In the genomic region with DNA sequence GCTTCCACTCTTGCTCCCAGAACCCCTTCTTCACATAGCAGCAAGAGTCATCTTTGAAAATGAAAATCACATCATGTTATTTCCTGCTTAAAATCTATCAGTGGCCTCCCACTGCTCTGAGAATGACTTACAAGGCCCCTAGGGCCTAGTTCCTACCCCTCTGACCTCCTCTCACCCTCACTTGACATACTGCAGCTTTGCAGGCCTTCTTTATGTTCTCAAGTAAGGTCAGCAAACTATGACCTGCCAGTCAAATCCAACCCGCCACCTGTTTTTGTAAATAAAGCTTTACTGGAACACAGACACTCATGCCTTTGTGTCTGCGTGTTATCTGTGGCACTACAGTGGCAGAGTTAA, we compare ENCODE assay signal across 13 cellular contexts.
A peak's percentile ranks its signal among the peaks of the same experiment; 100 is the strongest.
DNase-seq lines count a peak whose midpoint lies in the region; ATAC-seq and TF ChIP-seq lines count a peak whose summit lies in the region.
"Had no signal": no experiment of that assay in that cellular context is flagged by ENCODE, and none has a peak within 500 bp of the region (broad histone marks: within the 10 kb centered on the region; RNA-seq: fewer than 3 reads in every experiment).

No MANE protein-coding gene starts in this region.

- ATAC-seq in GM18870 (IDR thresholded peaks at IDR 0.05; ENCODE audit: unreplicated experiment) (peak; percentile 27), HG02870 (IDR thresholded peaks at IDR 0.05; ENCODE audit: unreplicated experiment) (peak; percentile 32), HG03439 (IDR thresholded peaks at IDR 0.05; ENCODE audit: unreplicated experiment) (no peak)
- ATAC-seq: Panc1 had no signal

- no peak overlapping the region for H3K4me3 ChIP-seq in CD8-positive, alpha-beta memory T cell (ENCODE audit: low read length)
- H3K4me3 ChIP-seq: breast epithelium, transverse colon had no signal

- no peaks in the 10 kb centered on the region for H3K9me3 ChIP-seq in CD8-positive, alpha-beta memory T cell (ENCODE audit: low read length)
- H3K9me3 ChIP-seq: breast epithelium, transverse colon had no signal

- peaks cover 4 to 43% (median 7%) of the 10 kb centered on the region in 3 donors for H3K36me3 Mint-ChIP-seq in CD8-positive, alpha-beta memory T cell
- H3K36me3 Mint-ChIP-seq in activated T-helper 2 cell treated with anti-CD3 and anti-CD28 coated beads, Interferon-gamma antibody, Interleukin-2, Interleukin-4, amounts not matched to agents 10 μg/mL and 5 μg/mL and 100 μg/mL, durations not matched to agents 14 hours and 24 hours and 36 hours (ENCODE audit: low read depth), result peaks cover 22% of the 10 kb centered on the region
- H3K36me3 Mint-ChIP-seq in progenitor cell of endocrine pancreas (ENCODE audit: insufficient read depth), result no peaks in the 10 kb centered on the region
- H3K36me3 Mint-ChIP-seq: mesothelial cell of epicardium had no signal

- intact Hi-C loops in activated T-helper 2 cell treated with anti-CD3 and anti-CD28 coated beads, Interferon-gamma antibody, Interleukin-2, Interleukin-4, amounts not matched to agents 10 μg/mL and 5 μg/mL and 100 μg/mL, durations not matched to agents 14 hours and 24 hours and 36 hours (cut with micrococcal nuclease), result loop anchor here (1.0 to 5.0 kb wide), 3 partner anchors 20 to 95 kb away; no protein-coding TSS in a partner anchor

- POLR2A ChIA-PET in CD8-positive, alpha-beta memory T cell (lab: Charles Lee), result no interaction called here

- TF ChIP-seq CTCF in progenitor cell of endocrine pancreas (IDR thresholded peaks at IDR 0.05; ENCODE audit: unreplicated experiment), result no peak

- no peak for DNase-seq in CD8-positive, alpha-beta memory T cell
- no peak for DNase-seq in activated T-helper 2 cell treated with anti-CD3 and anti-CD28 coated beads, Interferon-gamma antibody, Interleukin-2, Interleukin-4, amounts not matched to agents 10 μg/mL and 5 μg/mL and 100 μg/mL, durations not matched to agents 14 hours and 24 hours and 36 hours (ENCODE audit: low spot score)
- DNase-seq in progenitor cell of endocrine pancreas (ENCODE audit: low spot score, unreplicated experiment) (no peak), CD1c-positive myeloid dendritic cell (ENCODE audit: extremely low spot score) (no peak)
- no peak for DNase-seq in stimulated activated CD4-positive, alpha-beta T cell treated with anti-CD3 and anti-CD28 coated beads, Interleukin-15, amount 100 ng/mL, for 24 hours
- DNase-seq: NCI-H2171, transverse colon had no signal

- H3K9me3 Mint-ChIP-seq in CD8-positive, alpha-beta memory T cell, result no peaks in the 10 kb centered on the region
- no peaks in the 10 kb centered on the region for H3K9me3 Mint-ChIP-seq in activated T-helper 2 cell treated with anti-CD3 and anti-CD28 coated beads, Interferon-gamma antibody, Interleukin-2, Interleukin-4, amounts not matched to agents 10 μg/mL and 5 μg/mL and 100 μg/mL, durations not matched to agents 14 hours and 24 hours and 36 hours
- no peaks in the 10 kb centered on the region for H3K9me3 Mint-ChIP-seq in progenitor cell of endocrine pancreas (ENCODE audit: low read depth)
- H3K9me3 Mint-ChIP-seq: mesothelial cell of epicardium had no signal

- H3K4me3 Mint-ChIP-seq in CD8-positive, alpha-beta memory T cell, result no peak overlapping the region
- no peak overlapping the region for H3K4me3 Mint-ChIP-seq in activated T-helper 2 cell treated with anti-CD3 and anti-CD28 coated beads, Interferon-gamma antibody, Interleukin-2, Interleukin-4, amounts not matched to agents 10 μg/mL and 5 μg/mL and 100 μg/mL, durations not matched to agents 14 hours and 24 hours and 36 hours (ENCODE audit: low read depth)
- H3K4me3 Mint-ChIP-seq in progenitor cell of endocrine pancreas (ENCODE audit: low read depth), result no peak overlapping the region
- H3K4me3 Mint-ChIP-seq: mesothelial cell of epicardium had no signal

- H3K4me1 Mint-ChIP-seq in CD8-positive, alpha-beta memory T cell, result peaks cover 58 to 73% (median 61%) of the 10 kb centered on the region in 3 donors
- peaks cover 77% of the 10 kb centered on the region for H3K4me1 Mint-ChIP-seq in activated T-helper 2 cell treated with anti-CD3 and anti-CD28 coated beads, Interferon-gamma antibody, Interleukin-2, Interleukin-4, amounts not matched to agents 10 μg/mL and 5 μg/mL and 100 μg/mL, durations not matched to agents 14 hours and 24 hours and 36 hours (ENCODE audit: low read depth)
- H3K4me1 Mint-ChIP-seq in progenitor cell of endocrine pancreas (ENCODE audit: low read depth), result peaks cover 20% of the 10 kb centered on the region

- peak overlapping the region; percentile 47 to 98 (median 81) for H3K27ac Mint-ChIP-seq in CD8-positive, alpha-beta memory T cell
- peak overlapping the region; percentile 84 for H3K27ac Mint-ChIP-seq in activated T-helper 2 cell treated with anti-CD3 and anti-CD28 coated beads, Interferon-gamma antibody, Interleukin-2, Interleukin-4, amounts not matched to agents 10 μg/mL and 5 μg/mL and 100 μg/mL, durations not matched to agents 14 hours and 24 hours and 36 hours
- H3K27ac Mint-ChIP-seq in progenitor cell of endocrine pancreas, result no peak overlapping the region
- H3K27ac Mint-ChIP-seq: mesothelial cell of epicardium had no signal

- H3K27ac ChIP-seq in CD8-positive, alpha-beta memory T cell (ENCODE audit: low read depth, low read length), result peak overlapping the region; percentile 14
- H3K27ac ChIP-seq: breast epithelium, transverse colon had no signal

- peaks cover 15% of the 10 kb centered on the region for H3K4me1 ChIP-seq in CD8-positive, alpha-beta memory T cell (ENCODE audit: insufficient read depth, low read length)

- no peaks in the 10 kb centered on the region for H3K27me3 ChIP-seq in CD8-positive, alpha-beta memory T cell (ENCODE audit: insufficient read depth, low read length, poor library complexity, severe bottlenecking)
- H3K27me3 ChIP-seq: breast epithelium, transverse colon had no signal

- no peaks in the 10 kb centered on the region for H3K36me3 ChIP-seq in CD8-positive, alpha-beta memory T cell (ENCODE audit: insufficient read depth, low read length)
- H3K36me3 ChIP-seq: breast epithelium, transverse colon had no signal

- H3K27me3 Mint-ChIP-seq in CD8-positive, alpha-beta memory T cell, result no peaks in the 10 kb centered on the region
- no peaks in the 10 kb centered on the region for H3K27me3 Mint-ChIP-seq in activated T-helper 2 cell treated with anti-CD3 and anti-CD28 coated beads, Interferon-gamma antibody, Interleukin-2, Interleukin-4, amounts not matched to agents 10 μg/mL and 5 μg/mL and 100 μg/mL, durations not matched to agents 14 hours and 24 hours and 36 hours (ENCODE audit: low read depth)
- H3K27me3 Mint-ChIP-seq in progenitor cell of endocrine pancreas, result no peaks in the 10 kb centered on the region

- CTCF ChIA-PET in CD8-positive, alpha-beta memory T cell (lab: Charles Lee), result interaction anchor here (1.2 kb wide), 1 partner anchor 9 kb away, joined by 3 read pairs; no protein-coding TSS in a partner anchor
